ENCODE assay signal across 33 cellular contexts in genomic region chr18:1541478-1541877, GRCh38.
A peak's percentile ranks its signal among the peaks of the same experiment; 100 is the strongest.
DNase-seq lines count a peak whose midpoint lies in the region; ATAC-seq and TF ChIP-seq lines count a peak whose summit lies in the region.
"Had no signal": no experiment of that assay in that cellular context is flagged by ENCODE, and none has a peak within 500 bp of the region (broad histone marks: within the 10 kb centered on the region; RNA-seq: fewer than 3 reads in every experiment).

No MANE protein-coding gene starts in this region.

- H3K4me2 ChIP-seq in mesendoderm (ENCODE audit: low read length) (no peak overlapping the region), trophoblast cell (ENCODE audit: low read length) (no peak overlapping the region)
- H3K4me2 ChIP-seq: A549; BLaER1; BLaER1 treated with 17β-estradiol and CSF1 and Interleukin-3, amounts not matched to agents 10 nM and 100 nM had no signal

- no peak overlapping the region for H4K91ac ChIP-seq in trophoblast cell (ENCODE audit: low read depth, low read length)

- intact Hi-C loops in prostate gland (cut with DNase I): no loop called here

- H2BK12ac ChIP-seq in trophoblast cell (ENCODE audit: low read length): no peak overlapping the region

- no peak overlapping the region for H3K56ac ChIP-seq in mesendoderm (ENCODE audit: low read length)

- H3K23ac ChIP-seq in mesendoderm (ENCODE audit: low read length) (no peak overlapping the region), trophoblast cell (ENCODE audit: low read length) (no peak overlapping the region)

- peaks cover 9% of the 10 kb centered on the region for H3K9me3 Mint-ChIP-seq in endodermal cell
- H3K9me3 Mint-ChIP-seq: CD4-positive, alpha-beta T cell had no signal

- H3K4me3 ChIP-seq in endodermal cell (ENCODE audit: low read length) (no peak overlapping the region), mesendoderm (ENCODE audit: low read length) (no peak overlapping the region), trophoblast cell (ENCODE audit: low read depth, low read length) (no peak overlapping the region), prostate gland (no peak overlapping the region)
- H3K4me3 ChIP-seq: A549; BLaER1; BLaER1 treated with 17β-estradiol and CSF1 and Interleukin-3, amounts not matched to agents 10 nM and 100 nM had no signal

- H2BK5ac ChIP-seq in mesendoderm (ENCODE audit: low read length): no peak overlapping the region
- H2BK5ac ChIP-seq in trophoblast cell (ENCODE audit: low read depth, low read length, poor library complexity): no peak overlapping the region

- H2BK15ac ChIP-seq in mesendoderm (replicated peaks; ENCODE audit: low read depth): no peak overlapping the region

- no peak overlapping the region for H3K9ac ChIP-seq in endodermal cell (ENCODE audit: extremely low read depth, low read length, poor library complexity, severe bottlenecking)
- H3K9ac ChIP-seq in mesendoderm (ENCODE audit: low read length): no peak overlapping the region
- no peak overlapping the region for H3K9ac ChIP-seq in trophoblast cell (ENCODE audit: low read length)
- H3K9ac ChIP-seq: BLaER1; BLaER1 treated with 17β-estradiol and CSF1 and Interleukin-3, amounts not matched to agents 10 nM and 100 nM had no signal

- H3K79me2 ChIP-seq in mesendoderm (ENCODE audit: control insufficient read depth, insufficient read depth, low read length): no peaks in the 10 kb centered on the region
- H3K79me2 ChIP-seq in trophoblast cell (ENCODE audit: control insufficient read depth, insufficient read depth, low read length, poor library complexity): no peaks in the 10 kb centered on the region

- H3K27me3 Mint-ChIP-seq in endodermal cell (ENCODE audit: insufficient read depth): no peaks in the 10 kb centered on the region
- H3K27me3 Mint-ChIP-seq: B cell; CD4-positive, alpha-beta memory T cell; CD4-positive, alpha-beta T cell; CD4-positive, CD25-positive, alpha-beta regulatory T cell had no signal

- no peak overlapping the region for H3K4me3 Mint-ChIP-seq in endodermal cell
- H3K4me3 Mint-ChIP-seq: B cell; CD14-positive monocyte; CD4-positive, alpha-beta memory T cell; CD4-positive, alpha-beta T cell; CD4-positive, CD25-positive, alpha-beta regulatory T cell; CD8-positive, alpha-beta memory T cell; CD8-positive, alpha-beta T cell had no signal

- H2AK5ac ChIP-seq in mesendoderm (ENCODE audit: low read length) (no peak overlapping the region), trophoblast cell (ENCODE audit: low read length) (no peak overlapping the region)

- H3K9me3 ChIP-seq in endodermal cell (ENCODE audit: control insufficient read depth, low read length): peaks cover 2% of the 10 kb centered on the region
- no peaks in the 10 kb centered on the region for H3K9me3 ChIP-seq in trophoblast cell (ENCODE audit: insufficient read depth, low read depth, low read length)
- H3K9me3 ChIP-seq in prostate gland: no peaks in the 10 kb centered on the region
- H3K9me3 ChIP-seq: A549; BE2C; BLaER1; BLaER1 treated with 17β-estradiol and CSF1 and Interleukin-3, amounts not matched to agents 10 nM and 100 nM; Caco-2 had no signal

- no peaks in the 10 kb centered on the region for H3K36me3 ChIP-seq in endodermal cell (ENCODE audit: control insufficient read depth, insufficient read depth, low read length)
- no peaks in the 10 kb centered on the region for H3K36me3 ChIP-seq in mesendoderm (ENCODE audit: control insufficient read depth, insufficient read depth, low read length)
- no peaks in the 10 kb centered on the region for H3K36me3 ChIP-seq in trophoblast cell (ENCODE audit: control insufficient read depth in 1 of 2, insufficient read depth in 2 of 2, low read length in 2 of 2)
- no peaks in the 10 kb centered on the region for H3K36me3 ChIP-seq in prostate gland
- H3K36me3 ChIP-seq: BE2C; BLaER1; BLaER1 treated with 17β-estradiol and CSF1 and Interleukin-3, amounts not matched to agents 10 nM and 100 nM had no signal

- TF ChIP-seq POLR2A in prostate gland (IDR thresholded peaks at IDR 0.05): no peak

- no peak overlapping the region for H4K8ac ChIP-seq in mesendoderm (ENCODE audit: low read depth, low read length)
- H4K8ac ChIP-seq in trophoblast cell (ENCODE audit: low read depth, low read length): no peak overlapping the region

- 80 to 87% methylated on average over 7 to 8 of the region's 8 CpGs for WGBS in endodermal cell (ENCODE audit: insufficient coverage in 1 of 2, insufficient read length in 1 of 2), 2 experiments
- WGBS in mesendoderm (ENCODE audit: extremely low coverage, insufficient coverage, low lambda C conversion rate): no CpG with 5 or more reads among the region's 8 CpGs
- WGBS in trophoblast cell (ENCODE audit: extremely low coverage, insufficient coverage, insufficient read length): no CpG with 5 or more reads among the region's 8 CpGs
- WGBS in prostate gland: 85% methylated on average over 8 of the region's 8 CpGs

- no peak overlapping the region for H3K14ac ChIP-seq in trophoblast cell (ENCODE audit: low read length)

- no peak overlapping the region for H2BK120ac ChIP-seq in mesendoderm (ENCODE audit: low read depth, low read length)
- H2BK120ac ChIP-seq in trophoblast cell (ENCODE audit: insufficient read depth, low read length, poor library complexity): no peak overlapping the region

- H4K12ac ChIP-seq in trophoblast cell (ENCODE audit: low read depth, low read length): no peak overlapping the region

- no peak overlapping the region for H4K5ac ChIP-seq in mesendoderm (ENCODE audit: low read length)

- TF ChIP-seq CTCF in endodermal cell (conservative IDR thresholded peaks at IDR 0.05) (no peak), prostate gland (IDR thresholded peaks at IDR 0.05) (no peak)

- no peak for ATAC-seq in GM18498 (IDR thresholded peaks at IDR 0.05; ENCODE audit: unreplicated experiment)
- no peak for ATAC-seq in HG03097 (IDR thresholded peaks at IDR 0.05; ENCODE audit: low FRiP score, unreplicated experiment)
- ATAC-seq: A549; CD8-positive, alpha-beta T cell had no signal

- DNase-seq in endodermal cell (no peak), mesendoderm (peak; percentile 51), trophoblast cell (peak; percentile 54 to 81), prostate gland (ENCODE audit: low spot score) (no peak)
- DNase-seq: 8988T; ACHN; AML-193; BE2C; C1 segment of cervical spinal cord; Caco-2; Calu3; CD4-positive, alpha-beta memory T cell; CD4-positive, alpha-beta T cell; CD4-positive, CD25-positive, alpha-beta regulatory T cell; CD8-positive, alpha-beta memory T cell; CD8-positive, alpha-beta T cell; COR-L47; DMS 273 treated with DMSO at 0.1 percent for 48 hours; DMS153; DMS53; DMS79; DMS79 treated with DMSO at 0.1 percent for 48 hours; DND-41; EL had no signal

- H3K4ac ChIP-seq in mesendoderm (ENCODE audit: low read depth, low read length): no peak overlapping the region
- no peak overlapping the region for H3K4ac ChIP-seq in trophoblast cell (ENCODE audit: low read depth, low read length)

- H3K79me1 ChIP-seq in mesendoderm (ENCODE audit: low read length): no peaks in the 10 kb centered on the region
- H3K79me1 ChIP-seq in trophoblast cell (ENCODE audit: low read length): no peaks in the 10 kb centered on the region

- no peak overlapping the region for H3K18ac ChIP-seq in mesendoderm (ENCODE audit: low read length)
- no peak overlapping the region for H3K18ac ChIP-seq in trophoblast cell (ENCODE audit: low read length)

- H3K4me1 ChIP-seq in endodermal cell (ENCODE audit: control insufficient read depth, insufficient read depth, low read length) (no peaks in the 10 kb centered on the region), mesendoderm (ENCODE audit: control insufficient read depth, low read depth, low read length) (no peaks in the 10 kb centered on the region), trophoblast cell (ENCODE audit: control insufficient read depth in 1 of 2, insufficient read depth in 2 of 2, low read length in 2 of 2) (no peaks in the 10 kb centered on the region), prostate gland (replicated peaks) (no peaks in the 10 kb centered on the region)
- H3K4me1 ChIP-seq: A549; BE2C; BLaER1; BLaER1 treated with 17β-estradiol and CSF1 and Interleukin-3, amounts not matched to agents 10 nM and 100 nM; Caco-2 had no signal

- H2AFZ ChIP-seq in trophoblast cell (ENCODE audit: insufficient read depth, low read length, poor library complexity): no peak overlapping the region

- no peaks in the 10 kb centered on the region for H3K36me3 Mint-ChIP-seq in endodermal cell (ENCODE audit: low read depth)
- H3K36me3 Mint-ChIP-seq: CD14-positive monocyte; CD4-positive, alpha-beta memory T cell; CD4-positive, CD25-positive, alpha-beta regulatory T cell; CD8-positive, alpha-beta memory T cell; CD8-positive, alpha-beta T cell had no signal

- peaks cover 4% of the 10 kb centered on the region for H3K4me1 Mint-ChIP-seq in endodermal cell
- H3K4me1 Mint-ChIP-seq: B cell; CD14-positive monocyte; CD4-positive, alpha-beta memory T cell; CD4-positive, CD25-positive, alpha-beta regulatory T cell; CD8-positive, alpha-beta memory T cell had no signal

- no peak overlapping the region for H3K27ac ChIP-seq in endodermal cell (ENCODE audit: low read depth, low read length)
- no peak overlapping the region for H3K27ac ChIP-seq in mesendoderm (ENCODE audit: low read depth, low read length)
- no peak overlapping the region for H3K27ac ChIP-seq in trophoblast cell (ENCODE audit: low read depth, low read length)
- H3K27ac ChIP-seq in prostate gland: no peak overlapping the region
- H3K27ac ChIP-seq: 22Rv1; A549; BLaER1; BLaER1 treated with 17β-estradiol and CSF1 and Interleukin-3, amounts not matched to agents 10 nM and 100 nM; C4-2B had no signal

- no peaks in the 10 kb centered on the region for H3K27me3 ChIP-seq in endodermal cell (ENCODE audit: control insufficient read depth, insufficient read depth, low read length, poor library complexity, severe bottlenecking)
- no peaks in the 10 kb centered on the region for H3K27me3 ChIP-seq in mesendoderm (ENCODE audit: insufficient read depth, low read length, poor library complexity)
- no peaks in the 10 kb centered on the region for H3K27me3 ChIP-seq in trophoblast cell (ENCODE audit: insufficient read depth, low read length)
- H3K27me3 ChIP-seq in prostate gland (replicated peaks; ENCODE audit: insufficient read depth): no peaks in the 10 kb centered on the region
- H3K27me3 ChIP-seq: BE2C; BLaER1; BLaER1 treated with 17β-estradiol and CSF1 and Interleukin-3, amounts not matched to agents 10 nM and 100 nM had no signal

- peak overlapping the region; percentile 52 for H3K27ac Mint-ChIP-seq in endodermal cell
- H3K27ac Mint-ChIP-seq: B cell; CD14-positive monocyte; CD4-positive, alpha-beta memory T cell; CD4-positive, alpha-beta T cell; CD4-positive, CD25-positive, alpha-beta regulatory T cell; CD8-positive, alpha-beta memory T cell; CD8-positive, alpha-beta T cell had no signal

Comparison
In these comparisons a context has a peak if more than half of its experiments do, and no peak if none do; other contexts are left out.
1. DNase-seq: peak in mesendoderm (single experiment) and trophoblast cell (2 of 2); none in endodermal cell (single experiment) and prostate gland (single experiment).